Comparison of ENCODE assay signal across 8 cellular contexts in the genomic region with DNA sequence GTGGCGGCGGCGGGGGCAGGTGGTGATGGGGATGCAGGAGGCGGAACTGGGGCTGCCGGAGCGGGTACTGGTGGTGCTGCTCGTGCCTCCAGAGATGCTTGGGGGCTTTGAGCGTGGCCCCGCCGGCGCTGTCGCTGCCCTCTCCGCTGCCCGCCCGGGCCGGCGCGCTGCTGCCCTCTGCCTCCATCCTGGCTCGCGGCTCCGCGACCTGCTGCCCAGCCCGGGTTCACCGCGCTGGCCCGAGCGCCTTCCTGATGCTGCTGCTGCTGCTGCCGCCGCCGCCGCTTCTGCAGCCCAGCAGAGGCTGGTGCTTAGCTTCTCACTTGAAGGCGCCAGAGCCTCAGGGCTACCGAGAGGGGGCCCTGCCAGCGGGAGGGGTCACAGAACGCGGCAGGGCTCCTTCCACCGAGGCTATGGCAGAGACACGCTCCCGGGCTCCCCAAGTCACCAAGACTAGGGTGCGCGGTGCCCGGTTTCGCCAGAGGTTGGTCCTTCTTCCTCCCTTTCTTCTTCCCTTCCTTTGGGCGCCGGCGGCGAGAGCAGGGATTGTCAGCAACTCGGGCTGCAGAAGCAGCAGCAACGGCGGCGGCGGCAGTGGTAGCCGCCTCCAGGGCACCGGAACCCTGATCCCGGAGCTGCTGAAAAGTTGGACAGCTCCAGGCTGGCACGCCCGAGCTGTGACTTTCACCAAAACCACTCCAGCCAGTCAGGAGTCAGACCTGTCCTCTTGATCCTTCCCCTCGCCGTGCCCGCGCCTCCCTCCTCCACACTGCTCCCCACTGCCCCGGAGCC. TPM values are rescaled to one million over a fixed set of nuclear protein-coding genes. Genes with fewer than 3 reads are reported as not detected.
A peak's percentile ranks its signal among the peaks of the same experiment; 100 is the strongest.
DNase-seq lines count a peak whose midpoint lies in the region; ATAC-seq and TF ChIP-seq lines count a peak whose summit lies in the region.

Gene PDE4D (minus strand): TSS at position 291 of the 792 bp plus-strand sequence.

- CTCF ChIA-PET in AG04449 (lab: Yijun Ruan, JAX): interaction anchor here (1.2 kb wide), 1 partner anchor 80 kb away, joined by 5 read pairs; no protein-coding TSS in a partner anchor

- in situ Hi-C loops in GM13976 (cut with MboI; ENCODE audit: low sequenced_read_pairs, unreplicated experiment): no loop called here

- peak within 1 kb of the TSS; percentile 56 for H3K4me3 Mint-ChIP-seq in endodermal cell

- H3K27me3 ChIP-seq in RWPE2 (ENCODE audit: insufficient read depth, poor library complexity, severe bottlenecking): peaks cover 65% of the 10 kb centered on the region
- H3K27me3 ChIP-seq in endodermal cell (ENCODE audit: control insufficient read depth, insufficient read depth, low read length, poor library complexity, severe bottlenecking): peaks cover 78% of the 10 kb centered on the region
- H3K27me3 ChIP-seq in testis: no peaks in the 10 kb centered on the region

- 1% methylated on average over 23 to 62 of the region's 62 CpGs for WGBS in endodermal cell (ENCODE audit: insufficient coverage in 1 of 2, insufficient read length in 1 of 2), 2 experiments
- WGBS in testis, 2 donors: 1 to 2% methylated on average over 13 to 47 of the region's 62 CpGs

- H3K9me3 Mint-ChIP-seq in endodermal cell: no peaks in the 10 kb centered on the region

- H3K27ac ChIP-seq in RWPE2 (ENCODE audit: poor library complexity, severe bottlenecking) (no peak within 1 kb of the TSS), endodermal cell (ENCODE audit: low read depth, low read length) (no peak within 1 kb of the TSS), testis (no peak within 1 kb of the TSS)

- no peak within 1 kb of the TSS for H3K9ac ChIP-seq in endodermal cell (ENCODE audit: extremely low read depth, low read length, poor library complexity, severe bottlenecking)

- peaks cover 11% of the 10 kb centered on the region for H3K4me1 Mint-ChIP-seq in endodermal cell

- H3K36me3 ChIP-seq in RWPE2 (ENCODE audit: low read depth) (no peaks in the 10 kb centered on the region), endodermal cell (ENCODE audit: control insufficient read depth, insufficient read depth, low read length) (no peaks in the 10 kb centered on the region), testis (ENCODE audit: low read depth, missing control alignments) (no peaks in the 10 kb centered on the region)

- peaks cover 76% of the 10 kb centered on the region for H3K27me3 Mint-ChIP-seq in endodermal cell (ENCODE audit: insufficient read depth)

- ATAC-seq in RWPE2 (ENCODE audit: low read depth) (peak; percentile 91), HG03108 (IDR thresholded peaks at IDR 0.05; ENCODE audit: unreplicated experiment) (no peak), GM18517 (IDR thresholded peaks at IDR 0.05; ENCODE audit: unreplicated experiment) (no peak)

- no peaks in the 10 kb centered on the region for H3K4me1 ChIP-seq in RWPE2 (ENCODE audit: insufficient read depth, poor library complexity, severe bottlenecking)
- peaks cover 3% of the 10 kb centered on the region for H3K4me1 ChIP-seq in endodermal cell (ENCODE audit: control insufficient read depth, insufficient read depth, low read length)
- H3K4me1 ChIP-seq in testis: no peaks in the 10 kb centered on the region

- POLR2A ChIA-PET in AG04449 (lab: Yijun Ruan, JAX): interaction anchor here (0.6 to 0.7 kb wide), 3 partner anchors 12 to 1456 kb away, joined by 3 read pairs; no protein-coding TSS in a partner anchor

- DNase-seq in AG04449 (ENCODE audit: low read depth, low spot score) (no peak), GM13976 (ENCODE audit: low spot score) (peak; percentile 43), RWPE2 (ENCODE audit: low spot score) (peak; percentile 75), endodermal cell (peak; percentile 97), medulla oblongata (ENCODE audit: extremely low spot score) (peak; percentile 36), testis (peak; percentile 68)

- no peak within 1 kb of the TSS for H3K27ac Mint-ChIP-seq in endodermal cell

- H3K4me3 ChIP-seq in AG04449 (ENCODE audit: low read depth, low read length) (peak within 1 kb of the TSS; percentile 45), RWPE2 (ENCODE audit: severe bottlenecking) (no peak within 1 kb of the TSS), endodermal cell (ENCODE audit: low read length) (peak within 1 kb of the TSS; percentile 62), testis (peak within 1 kb of the TSS; percentile 18 to 40)

- no peaks in the 10 kb centered on the region for H3K9me3 ChIP-seq in RWPE2 (ENCODE audit: severe bottlenecking)
- no peaks in the 10 kb centered on the region for H3K9me3 ChIP-seq in endodermal cell (ENCODE audit: control insufficient read depth, low read length)
- H3K9me3 ChIP-seq in testis: no peaks in the 10 kb centered on the region

- H3K36me3 Mint-ChIP-seq in endodermal cell (ENCODE audit: low read depth): no peaks in the 10 kb centered on the region

- TF ChIP-seq CTCF in AG04449 (IDR thresholded peaks at IDR 0.05; ENCODE audit: insufficient read depth, low read length, missing control alignments) (no peak), GM13976 (IDR thresholded peaks at IDR 0.05; ENCODE audit: borderline replicate concordance, control extremely low read depth, extremely low read depth, insufficient read depth, missing control alignments) (no peak), RWPE2 (IDR thresholded peaks at IDR 0.05; ENCODE audit: poor library complexity, severe bottlenecking) (no peak), endodermal cell (conservative IDR thresholded peaks at IDR 0.05) (peak; percentile 52), testis (IDR thresholded peaks at IDR 0.05) (no peak)

- no peak for TF ChIP-seq POLR2A in testis (IDR thresholded peaks at IDR 0.05)

- intact Hi-C loops in testis (cut with DNase I; ENCODE audit: low total_unique reads): no loop called here

RNA-seq across cellular contexts. Expression of gene PDE4D, which starts in this region (rescaled TPM):
- total RNA-seq in endodermal cell: 10 to 100 TPM in 1 of 2 donors, 1 to 10 TPM in 1; 9.2 to 11.4 TPM
- 10.6 TPM for polyA plus RNA-seq in endodermal cell (2013, experiment 1 of 2)
- 14.3 TPM for polyA plus RNA-seq in endodermal cell (2013, experiment 2 of 2)
- 10 to 100 TPM in 1 of 2 donors, 1 to 10 TPM in 1; 8.7 to 13.9 TPM for total RNA-seq in testis
- 7.8 TPM for polyA plus RNA-seq in testis (ENCODE audit: insufficient read depth, low read depth, low replicate concordance)
